Comparison of ENCODE assay signal across 24 cellular contexts in the genomic region with DNA sequence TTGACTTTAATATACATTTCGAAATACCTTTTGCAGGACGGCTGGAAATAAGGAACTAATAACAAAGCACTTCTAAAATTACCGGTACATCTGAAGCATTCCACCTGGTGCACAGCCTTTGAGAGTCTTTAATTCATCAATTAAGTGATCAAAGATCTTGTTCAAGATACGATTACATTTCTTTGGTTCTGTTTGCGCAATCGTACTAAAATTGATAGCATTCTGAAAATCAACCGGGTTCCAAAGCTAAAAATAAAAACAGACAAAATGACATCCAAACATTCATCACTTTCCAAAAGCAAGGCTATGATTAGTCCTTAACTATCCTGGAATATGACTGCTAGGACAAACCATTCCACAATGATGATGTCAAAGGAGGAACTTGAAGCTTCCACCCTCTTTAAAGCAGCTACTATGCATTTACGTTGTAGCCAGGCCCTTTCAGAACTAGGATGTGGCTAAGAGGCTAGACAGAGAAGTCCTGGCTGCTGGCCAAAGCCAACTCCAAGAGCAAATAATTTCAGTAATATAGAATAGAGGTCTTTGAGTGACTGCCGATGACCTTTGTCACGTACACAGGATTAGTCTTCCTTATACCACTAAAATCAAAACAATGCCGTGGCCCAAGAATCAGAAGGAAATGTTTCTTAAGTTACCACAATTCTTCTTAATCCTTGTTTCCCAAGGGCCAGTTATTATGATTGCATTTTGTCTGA.
DNase-seq lines count a peak whose midpoint lies in the region; ATAC-seq, FAIRE-seq and TF ChIP-seq lines count a peak whose summit lies in the region.
"Had no signal": no experiment of that assay in that cellular context is flagged by ENCODE, and none has a peak within 500 bp of the region (broad histone marks: within the 10 kb centered on the region; RNA-seq: fewer than 3 reads in every experiment).

No MANE protein-coding gene starts in this region.

- no peak for TF ChIP-seq CTCF in osteocyte (IDR thresholded peaks at IDR 0.05)
- no peak for TF ChIP-seq CTCF in OCI-LY7 (conservative IDR thresholded peaks at IDR 0.05; ENCODE audit: low read length)

- H3K36me3 Mint-ChIP-seq in osteocyte (ENCODE audit: unreplicated experiment): no peaks in the 10 kb centered on the region

- DNase-seq in DMS53 (lab: John Stamatoyannopoulos, UW) (peak; percentile 81), NCI-H345 treated with DMSO at 0.1 percent for 48 hours (lab: John Stamatoyannopoulos, UW; ENCODE audit: unreplicated experiment) (peak; percentile 45), sciatic nerve (ENCODE audit: low spot score) (no peak), osteocyte (ENCODE audit: extremely low spot score, unreplicated experiment) (no peak), NCI-H226 (no peak), OCI-LY7 (ENCODE audit: low spot score) (no peak)
- DNase-seq: activated CD4-positive, CD25-positive, alpha-beta regulatory T cell treated with anti-CD3 and anti-CD28 coated beads, Interleukin-2, amount 50 U/mL, for 72 hours; activated CD8-positive, alpha-beta T cell treated with anti-CD3 and anti-CD28 coated beads for 36 hours; activated gamma-delta T cell treated with Interleukin-2 at 50 U/mL for 16 hours; activated T-cell treated with anti-CD3 and anti-CD28 coated beads for 4 hours; cortex of kidney; glutamatergic neuron; kidney glomerular epithelial cell; NCI-H1092; NCI-H1930; NCI-H526 treated with DMSO at 0.1 percent for 48 hours; retina; Right ventricle myocardium superior; upper lobe of left lung had no signal

- CTCF ChIA-PET in OCI-LY7 (lab: Charles Lee; ENCODE audit: unreplicated experiment): no interaction called here

- no peaks in the 10 kb centered on the region for H3K4me1 ChIP-seq in OCI-LY7 (ENCODE audit: insufficient read depth, low read length, poor library complexity, severe bottlenecking)
- H3K4me1 ChIP-seq: upper lobe of left lung had no signal

- POLR2A ChIA-PET in OCI-LY7 (lab: Charles Lee): no interaction called here

- no peaks in the 10 kb centered on the region for H3K79me2 ChIP-seq in OCI-LY7 (ENCODE audit: insufficient read depth, low read depth, low read length)

- H3K4me2 ChIP-seq in OCI-LY7 (ENCODE audit: low read length): no peak overlapping the region
- H3K4me2 ChIP-seq: BLaER1 treated with 17β-estradiol and CSF1 and Interleukin-3, amounts not matched to agents 10 nM and 100 nM had no signal

- peaks cover 3% of the 10 kb centered on the region for H3K9me3 Mint-ChIP-seq in osteocyte (ENCODE audit: unreplicated experiment)

- no TSS peak for BruUV-seq in OCI-LY7 (replicated peaks; lab: Mats Ljungman, UMichigan)

- no peak overlapping the region for H2AFZ ChIP-seq in OCI-LY7 (ENCODE audit: low read length)

- no peaks in the 10 kb centered on the region for H3K9me2 ChIP-seq in OCI-LY7 (ENCODE audit: insufficient read depth, low read length)

- ATAC-seq in sciatic nerve (peak; percentile 39), GM18867 (IDR thresholded peaks at IDR 0.05; ENCODE audit: unreplicated experiment) (no peak)
- ATAC-seq: activated CD8-positive, alpha-beta T cell treated with anti-CD3 and anti-CD28 coated beads for 36 hours had no signal

- no peaks in the 10 kb centered on the region for H3K27me3 Mint-ChIP-seq in osteocyte (ENCODE audit: unreplicated experiment)
- H3K27me3 Mint-ChIP-seq: activated CD8-positive, alpha-beta T cell treated with anti-CD3 and anti-CD28 coated beads for 36 hours had no signal

- H3K36me3 ChIP-seq in OCI-LY7 (ENCODE audit: insufficient read depth, low read length): no peaks in the 10 kb centered on the region
- H3K36me3 ChIP-seq: BLaER1 treated with 17β-estradiol and CSF1 and Interleukin-3, amounts not matched to agents 10 nM and 100 nM; upper lobe of left lung had no signal

- no peak overlapping the region for H3K27ac ChIP-seq in OCI-LY7 (ENCODE audit: low read depth, low read length, poor library complexity, severe bottlenecking)
- H3K27ac ChIP-seq: BLaER1 treated with 17β-estradiol and CSF1 and Interleukin-3, amounts not matched to agents 10 nM and 100 nM; upper lobe of left lung had no signal

- no peaks in the 10 kb centered on the region for H4K20me1 ChIP-seq in OCI-LY7 (ENCODE audit: insufficient read depth, low read length)
- H4K20me1 ChIP-seq: BLaER1 treated with 17β-estradiol and CSF1 and Interleukin-3, amounts not matched to agents 10 nM and 100 nM had no signal

- no peak overlapping the region for H3K27ac Mint-ChIP-seq in osteocyte (ENCODE audit: unreplicated experiment)
- H3K27ac Mint-ChIP-seq: activated CD8-positive, alpha-beta T cell treated with anti-CD3 and anti-CD28 coated beads for 36 hours had no signal

- H3K4me3 Mint-ChIP-seq in osteocyte (ENCODE audit: unreplicated experiment): no peak overlapping the region
- H3K4me3 Mint-ChIP-seq: activated CD8-positive, alpha-beta T cell treated with anti-CD3 and anti-CD28 coated beads for 36 hours had no signal

- intact Hi-C loops in sciatic nerve (cut with DNase I): no loop called here
- intact Hi-C loops in OCI-LY7 (cut with micrococcal nuclease; ENCODE audit: unreplicated experiment): no loop called here

- no peak overlapping the region for H3K4me3 ChIP-seq in OCI-LY7 (ENCODE audit: low read depth, low read length, poor library complexity, severe bottlenecking)
- H3K4me3 ChIP-seq: BLaER1 treated with 17β-estradiol and CSF1 and Interleukin-3, amounts not matched to agents 10 nM and 100 nM; upper lobe of left lung had no signal

- peak; percentile 80 for FAIRE-seq in colon (lab: Jason Lieb, UNC)
- FAIRE-seq: D721Med, GM18507 had no signal

- no peaks in the 10 kb centered on the region for H3K9me3 ChIP-seq in OCI-LY7 (ENCODE audit: low read length)
- H3K9me3 ChIP-seq: BLaER1 treated with 17β-estradiol and CSF1 and Interleukin-3, amounts not matched to agents 10 nM and 100 nM; upper lobe of left lung had no signal

- no peaks in the 10 kb centered on the region for H3K4me1 Mint-ChIP-seq in osteocyte (ENCODE audit: unreplicated experiment)

Comparison
In these comparisons a context has a peak if more than half of its experiments do, and no peak if none do; other contexts are left out.
1. DNase-seq: peak in DMS53 (single experiment) and NCI-H345 treated with DMSO at 0.1 percent for 48 hours (single experiment); none in sciatic nerve (single experiment), osteocyte (single experiment), NCI-H226 (single experiment) and OCI-LY7 (single experiment).